Comparison of ENCODE assay signal across 10 cellular contexts in the genomic region with DNA sequence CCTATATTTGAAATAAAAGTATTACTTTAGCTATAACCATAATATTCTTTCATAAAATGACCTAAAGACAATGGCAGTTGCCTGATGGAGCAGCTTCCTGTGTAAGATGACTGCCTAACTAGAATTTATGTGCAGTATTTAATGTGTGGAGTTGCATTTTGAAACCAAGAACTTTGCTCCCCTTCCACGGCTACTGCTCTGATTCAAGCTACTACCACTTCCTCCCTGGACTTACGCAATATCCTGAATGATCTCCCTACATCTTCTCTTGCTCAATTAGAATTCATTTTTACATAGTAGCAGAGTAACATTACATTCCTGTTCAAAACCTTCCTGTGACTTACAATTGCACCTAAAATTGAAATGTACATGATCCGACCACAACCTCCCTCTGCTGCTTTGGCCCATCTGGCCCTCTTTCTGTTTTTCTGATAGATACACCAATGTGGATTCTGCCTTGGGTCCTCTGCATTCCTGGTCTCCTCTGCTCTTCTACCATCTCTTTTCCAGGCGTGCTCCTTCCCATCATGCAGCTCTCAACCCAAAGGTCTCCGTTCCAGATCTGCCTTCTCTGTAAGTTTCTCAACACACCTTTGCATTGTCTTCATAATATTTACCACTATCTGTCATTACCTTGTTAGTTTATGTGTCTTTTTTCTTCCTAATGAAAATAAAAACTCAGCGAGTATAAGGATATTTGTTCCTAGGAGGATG. TPM values are rescaled to one million over a fixed set of nuclear protein-coding genes. Genes with fewer than 3 reads are reported as not detected.
DNase-seq lines count a peak whose midpoint lies in the region; ATAC-seq and TF ChIP-seq lines count a peak whose summit lies in the region.
"Had no signal": no experiment of that assay in that cellular context is flagged by ENCODE, and none has a peak within 500 bp of the region (broad histone marks: within the 10 kb centered on the region; RNA-seq: fewer than 3 reads in every experiment).

No MANE protein-coding gene starts in this region.

- H3K36me3 ChIP-seq in neural progenitor cell, result no peaks in the 10 kb centered on the region
- H3K36me3 ChIP-seq: tibial nerve had no signal

- H3K9me3 ChIP-seq in neural progenitor cell (ENCODE audit: low read depth), result no peaks in the 10 kb centered on the region
- H3K9me3 ChIP-seq: tibial nerve had no signal

- DNase-seq in ELR (ENCODE audit: low read depth) (peak; percentile 76), NOMO-1 (lab: John Stamatoyannopoulos, UW; ENCODE audit: unreplicated experiment in 2 of 2) (peak; percentile 79 to 98), dermis microvascular lymphatic vessel endothelial cell (ENCODE audit: low read depth in 2 of 2) (peak; percentile 45 to 62), neural progenitor cell (ENCODE audit: low spot score) (no peak), iPS-NIHi7 (ENCODE audit: extremely low spot score) (no peak), activated gamma-delta T cell treated with Interleukin-2 at 50 U/mL for 16 hours (no peak), DMS79 treated with DMSO at 0.1 percent for 48 hours (lab: John Stamatoyannopoulos, UW) (no peak)

- no peaks in the 10 kb centered on the region for H3K79me2 ChIP-seq in neural progenitor cell (ENCODE audit: low read depth)

- no peaks in the 10 kb centered on the region for H3K4me1 ChIP-seq in neural progenitor cell

- no peak for ATAC-seq in HG03175 (IDR thresholded peaks at IDR 0.05; ENCODE audit: unreplicated experiment)

- no peak for TF ChIP-seq CTCF in neural progenitor cell (IDR thresholded peaks at IDR 0.05)

- H3K4me3 Mint-ChIP-seq in neural progenitor cell, result no peak overlapping the region

- no peak overlapping the region for H3K27ac ChIP-seq in neural progenitor cell
- H3K27ac ChIP-seq: tibial nerve had no signal

- no peak overlapping the region for H3K27ac Mint-ChIP-seq in neural progenitor cell

- peak overlapping the region; percentile 37 for H2AFZ ChIP-seq in neural progenitor cell (replicated peaks)

- no peaks in the 10 kb centered on the region for H4K20me1 ChIP-seq in neural progenitor cell (ENCODE audit: low read depth)

- H3K27me3 Mint-ChIP-seq in neural progenitor cell (ENCODE audit: insufficient read depth, low read depth), result no peaks in the 10 kb centered on the region

- no peaks in the 10 kb centered on the region for H3K9me3 Mint-ChIP-seq in neural progenitor cell

- no peaks in the 10 kb centered on the region for H3F3A ChIP-seq in neural progenitor cell (ENCODE audit: low read depth)

- H3K4me3 ChIP-seq in neural progenitor cell, result no peak overlapping the region
- H3K4me3 ChIP-seq: skin epidermis, tibial nerve had no signal

- H3K27me3 ChIP-seq in neural progenitor cell, result no peaks in the 10 kb centered on the region
- H3K27me3 ChIP-seq: tibial nerve had no signal

- H3K4me2 ChIP-seq in neural progenitor cell, result no peak overlapping the region

- no peaks in the 10 kb centered on the region for H3K36me3 Mint-ChIP-seq in neural progenitor cell

- H3K4me1 Mint-ChIP-seq in neural progenitor cell, result no peaks in the 10 kb centered on the region

- no peak overlapping the region for H3K9ac ChIP-seq in neural progenitor cell

RNA-seq across cellular contexts. Expression of gene USP25, which starts 47.4 kb away (rescaled TPM):
- 50.2 and 56.6 TPM in 2 replicates for total RNA-seq in dermis microvascular lymphatic vessel endothelial cell
- 19.2 and 36.4 TPM in 2 replicates for total RNA-seq in neural progenitor cell (ENCODE audit: low replicate concordance)

Comparison
In these comparisons a context has a peak if more than half of its experiments do, and no peak if none do; other contexts are left out.
1. DNase-seq: peak in ELR (single experiment), NOMO-1 (2 of 2) and dermis microvascular lymphatic vessel endothelial cell (2 of 2); none in neural progenitor cell (single experiment), iPS-NIHi7 (single experiment), activated gamma-delta T cell treated with Interleukin-2 at 50 U/mL for 16 hours (single experiment) and DMS79 treated with DMSO at 0.1 percent for 48 hours (single experiment).